31 cellular contexts compared by ENCODE assay signal in the genomic region with DNA sequence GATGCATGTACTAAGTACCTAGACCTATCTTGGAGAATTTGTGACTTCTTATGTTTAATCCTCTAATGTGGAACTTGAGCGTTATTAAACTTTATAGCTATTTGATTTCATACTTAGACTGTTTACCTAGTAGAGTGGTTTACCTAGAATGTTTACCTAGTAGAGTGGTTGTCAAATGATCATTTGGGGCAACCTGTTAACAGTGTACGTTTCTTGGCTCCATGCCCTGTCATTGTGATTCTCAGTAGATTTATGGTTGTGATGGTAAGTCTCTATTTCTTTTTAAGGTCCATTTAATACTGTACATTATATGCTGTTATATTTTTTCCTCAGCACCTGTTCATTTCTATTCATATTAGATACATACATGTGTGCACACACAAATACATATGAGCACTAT.
A peak's percentile ranks its signal among the peaks of the same experiment; 100 is the strongest.
DNase-seq lines count a peak whose midpoint lies in the region; ATAC-seq lines count a peak whose summit lies in the region.
"Had no signal": no experiment of that assay in that cellular context is flagged by ENCODE, and none has a peak within 500 bp of the region (broad histone marks: within the 10 kb centered on the region; RNA-seq: fewer than 3 reads in every experiment).

No MANE protein-coding gene starts in this region.

- no peak overlapping the region for H3K4me3 Mint-ChIP-seq in activated T-cell treated with anti-CD3 and anti-CD28 coated beads, Interleukin-2, amount 50 U/mL, for 72 hours
- H3K4me3 Mint-ChIP-seq: activated CD4-positive, alpha-beta memory T cell treated with anti-CD3 and anti-CD28 coated beads, Interleukin-2, amount 10 ng/mL, durations not matched to agents 7 days and 5 days; activated naive CD4-positive, alpha-beta T cell treated with anti-CD3 and anti-CD28 coated beads, Interleukin-2, amount 10 ng/mL, durations not matched to agents 7 days and 5 days; activated T-helper 17 cell treated with anti-CD3 and anti-CD28 coated beads, Interleukin-2, amount 50 U/mL, for 72 hours; CD14-positive monocyte; central memory CD8-positive, alpha-beta T cell; dendritic cell treated with granulocyte-macrophage colony-stimulating factor and Interleukin-4, amounts not matched to agents 40 ng/mL and 50 ng/mL, for 4 days; neural crest cell; stimulated activated memory B cell treated with anti-CD40 and anti-IgM and Interleukin-4, amounts not matched to agents 10 μg/mL and 1 μg/mL and 100 μg/mL, for 72 hours; T-helper 2 cell treated with Interferon-gamma antibody and Interleukin-4, amounts not matched to agents 5 μg/mL and 100 μg/mL, for 36 hours; type B pancreatic cell had no signal

- H3K9me3 Mint-ChIP-seq in activated T-cell treated with anti-CD3 and anti-CD28 coated beads, Interleukin-2, amount 50 U/mL, for 72 hours, result peaks cover 0 to 2% of the 10 kb centered on the region in 2 donors
- H3K9me3 Mint-ChIP-seq: activated CD4-positive, alpha-beta memory T cell treated with anti-CD3 and anti-CD28 coated beads, Interleukin-2, amount 10 ng/mL, durations not matched to agents 7 days and 5 days; activated naive CD4-positive, alpha-beta T cell treated with anti-CD3 and anti-CD28 coated beads, Interleukin-2, amount 10 ng/mL, durations not matched to agents 7 days and 5 days; stimulated activated memory B cell treated with anti-CD40 and anti-IgM and Interleukin-4, amounts not matched to agents 10 μg/mL and 1 μg/mL and 100 μg/mL, for 72 hours; T-helper 2 cell treated with Interferon-gamma antibody and Interleukin-4, amounts not matched to agents 5 μg/mL and 100 μg/mL, for 36 hours had no signal

- no peaks in the 10 kb centered on the region for H3K4me1 Mint-ChIP-seq in activated T-cell treated with anti-CD3 and anti-CD28 coated beads, Interleukin-2, amount 50 U/mL, for 72 hours (ENCODE audit: low read depth)
- H3K4me1 Mint-ChIP-seq: activated CD4-positive, alpha-beta memory T cell treated with anti-CD3 and anti-CD28 coated beads, Interleukin-2, amount 10 ng/mL, durations not matched to agents 7 days and 5 days; activated naive CD4-positive, alpha-beta T cell treated with anti-CD3 and anti-CD28 coated beads, Interleukin-2, amount 10 ng/mL, durations not matched to agents 7 days and 5 days; activated T-helper 17 cell treated with anti-CD3 and anti-CD28 coated beads, Interleukin-2, amount 50 U/mL, for 72 hours; CD14-positive monocyte; central memory CD8-positive, alpha-beta T cell; neural crest cell; stimulated activated memory B cell treated with anti-CD40 and anti-IgM and Interleukin-4, amounts not matched to agents 10 μg/mL and 1 μg/mL and 100 μg/mL, for 72 hours had no signal

- no peak for DNase-seq in activated T-cell treated with anti-CD3 and anti-CD28 coated beads, Interleukin-2, amount 50 U/mL, for 72 hours
- no peak for DNase-seq in activated T-cell treated with anti-CD3 and anti-CD28 coated beads for 4 hours
- peak; percentile 47 for DNase-seq in NCI-H2029 treated with DMSO at 0.1 percent for 48 hours (lab: John Stamatoyannopoulos, UW)
- peak; percentile 80 for DNase-seq in NCI-H748 (lab: John Stamatoyannopoulos, UW; ENCODE audit: unreplicated experiment)
- no peak for DNase-seq in NCI-H2171 (lab: John Stamatoyannopoulos, UW)
- no peak for DNase-seq in NCI-H2227 (lab: John Stamatoyannopoulos, UW; ENCODE audit: unreplicated experiment)
- DNase-seq: activated CD4-positive, alpha-beta memory T cell treated with anti-CD3 and anti-CD28 coated beads, Interleukin-2, amount 10 ng/mL, durations not matched to agents 7 days and 5 days; activated CD8-positive, alpha-beta memory T cell treated with anti-CD3 and anti-CD28 coated beads, Interleukin-2, amount 50 U/mL, for 48 hours; activated naive CD4-positive, alpha-beta T cell treated with anti-CD3 and anti-CD28 coated beads, Interleukin-2, amount 10 ng/mL, durations not matched to agents 7 days and 5 days; body of pancreas; Calu3; esophagus squamous epithelium; foreskin keratinocyte; head of caudate nucleus; left ventricle myocardium inferior; mesendoderm; NCI-H1694 treated with DMSO at 0.1 percent for 48 hours; NCI-H524 treated with DMSO at 0.1 percent for 48 hours; ovary; retina; substantia nigra had no signal

- peak overlapping the region; percentile 51 for H3K27ac Mint-ChIP-seq in activated T-cell treated with anti-CD3 and anti-CD28 coated beads, Interleukin-2, amount 50 U/mL, for 72 hours
- H3K27ac Mint-ChIP-seq: activated CD4-positive, alpha-beta memory T cell treated with anti-CD3 and anti-CD28 coated beads, Interleukin-2, amount 10 ng/mL, durations not matched to agents 7 days and 5 days; activated naive CD4-positive, alpha-beta T cell treated with anti-CD3 and anti-CD28 coated beads, Interleukin-2, amount 10 ng/mL, durations not matched to agents 7 days and 5 days; activated T-helper 17 cell treated with anti-CD3 and anti-CD28 coated beads, Interleukin-2, amount 50 U/mL, for 72 hours; dendritic cell treated with granulocyte-macrophage colony-stimulating factor and Interleukin-4, amounts not matched to agents 40 ng/mL and 50 ng/mL, for 4 days; stimulated activated memory B cell treated with anti-CD40 and anti-IgM and Interleukin-4, amounts not matched to agents 10 μg/mL and 1 μg/mL and 100 μg/mL, for 72 hours; T-helper 2 cell treated with Interferon-gamma antibody and Interleukin-4, amounts not matched to agents 5 μg/mL and 100 μg/mL, for 36 hours; type B pancreatic cell had no signal

- H3K36me3 Mint-ChIP-seq in activated T-cell treated with anti-CD3 and anti-CD28 coated beads, Interleukin-2, amount 50 U/mL, for 72 hours (ENCODE audit: insufficient read depth in 2 of 2), result no peaks in the 10 kb centered on the region
- H3K36me3 Mint-ChIP-seq: activated naive CD4-positive, alpha-beta T cell treated with anti-CD3 and anti-CD28 coated beads, Interleukin-2, amount 10 ng/mL, durations not matched to agents 7 days and 5 days; CD14-positive monocyte; stimulated activated memory B cell treated with anti-CD40 and anti-IgM and Interleukin-4, amounts not matched to agents 10 μg/mL and 1 μg/mL and 100 μg/mL, for 72 hours; type B pancreatic cell had no signal

- no peaks in the 10 kb centered on the region for H3K27me3 Mint-ChIP-seq in activated T-cell treated with anti-CD3 and anti-CD28 coated beads, Interleukin-2, amount 50 U/mL, for 72 hours (ENCODE audit: low read depth)
- H3K27me3 Mint-ChIP-seq: activated CD4-positive, alpha-beta memory T cell treated with anti-CD3 and anti-CD28 coated beads, Interleukin-2, amount 10 ng/mL, durations not matched to agents 7 days and 5 days; activated naive CD4-positive, alpha-beta T cell treated with anti-CD3 and anti-CD28 coated beads, Interleukin-2, amount 10 ng/mL, durations not matched to agents 7 days and 5 days; activated T-helper 17 cell treated with anti-CD3 and anti-CD28 coated beads, Interleukin-2, amount 50 U/mL, for 72 hours; central memory CD8-positive, alpha-beta T cell; dendritic cell treated with granulocyte-macrophage colony-stimulating factor and Interleukin-4, amounts not matched to agents 40 ng/mL and 50 ng/mL, for 4 days; stimulated activated memory B cell treated with anti-CD40 and anti-IgM and Interleukin-4, amounts not matched to agents 10 μg/mL and 1 μg/mL and 100 μg/mL, for 72 hours; type B pancreatic cell had no signal

- no peak for ATAC-seq in activated T-cell treated with anti-CD3 and anti-CD28 coated beads, Interleukin-2, amount 50 U/mL, for 72 hours (replicated peaks in 1 of 2)
- no peak for ATAC-seq in HG02642 (IDR thresholded peaks at IDR 0.05; ENCODE audit: poor library complexity, unreplicated experiment)
- ATAC-seq in HG03439 (IDR thresholded peaks at IDR 0.05; ENCODE audit: unreplicated experiment), result no peak
- ATAC-seq: activated T-helper 17 cell treated with anti-CD3 and anti-CD28 coated beads, Interleukin-2, amount 50 U/mL, for 72 hours; body of pancreas; foreskin keratinocyte; stimulated activated memory B cell treated with anti-CD40 and anti-IgM and Interleukin-4, amounts not matched to agents 10 μg/mL and 1 μg/mL and 100 μg/mL, for 72 hours had no signal

Comparison
In these comparisons a context has a peak if more than half of its experiments do, and no peak if none do; other contexts are left out.
1. DNase-seq: peak in NCI-H2029 treated with DMSO at 0.1 percent for 48 hours (single experiment) and NCI-H748 (single experiment); none in activated T-cell treated with anti-CD3 and anti-CD28 coated beads, Interleukin-2, amount 50 U/mL, for 72 hours (0 of 2), activated T-cell treated with anti-CD3 and anti-CD28 coated beads for 4 hours (single experiment), NCI-H2171 (single experiment) and NCI-H2227 (single experiment).